Comparison of ENCODE assay signal across 1 cellular context in genomic region chr9:34587271-34587670, GRCh38.
TF ChIP-seq lines count a peak whose summit lies in the region.

No MANE protein-coding gene starts in this region.

TF ChIP-seq in neural cell, 6 proteins besides CTCF, POLR2A, EP300 and RAD21:
- no peak for TF ChIP-seq SMC3 (conservative IDR thresholded peaks at IDR 0.05; ENCODE audit: poor library complexity)
- TF ChIP-seq EZH2 (IDR thresholded peaks at IDR 0.05; ENCODE audit: borderline replicate concordance, insufficient read depth, low read length, poor library complexity, severe bottlenecking): no peak
- no peak for TF ChIP-seq POLR2AphosphoS5 (IDR thresholded peaks at IDR 0.05)
- TF ChIP-seq TAF1 (IDR thresholded peaks at IDR 0.05; ENCODE audit: low read depth): no peak
- TF ChIP-seq REST (IDR thresholded peaks at IDR 0.05; ENCODE audit: borderline replicate concordance): no peak
- no peak for TF ChIP-seq MXI1 (conservative IDR thresholded peaks at IDR 0.05; ENCODE audit: poor library complexity, severe bottlenecking)
